In genomic region chr11:33256808-33257159, GRCh38 we compare ENCODE assay signal across 8 cellular contexts. TPM values are rescaled to one million over a fixed set of nuclear protein-coding genes. Genes with fewer than 3 reads are reported as not detected.
DNase-seq lines count a peak whose midpoint lies in the region; ATAC-seq and TF ChIP-seq lines count a peak whose summit lies in the region.

No MANE protein-coding gene starts in this region.

- no peaks in the 10 kb centered on the region; the same call in 1 of the 2 replicates for H3K9me3 ChIP-seq in PC-9 (ENCODE audit: insufficient read depth, low read depth)
- no peaks in the 10 kb centered on the region for H3K9me3 ChIP-seq in esophagus muscularis mucosa
- H3K9me3 ChIP-seq in psoas muscle: no peaks in the 10 kb centered on the region

- no peaks in the 10 kb centered on the region for H3K9me2 ChIP-seq in PC-9 (ENCODE audit: insufficient read depth)

- no peak for TF ChIP-seq CTCF in PC-9 (conservative IDR thresholded peaks at IDR 0.05)
- TF ChIP-seq CTCF in esophagus muscularis mucosa (IDR thresholded peaks at IDR 0.05): no peak
- TF ChIP-seq CTCF in psoas muscle (IDR thresholded peaks at IDR 0.05): no peak

- no peak for DNase-seq in PC-9
- DNase-seq in esophagus muscularis mucosa (ENCODE audit: extremely low spot score): no peak
- DNase-seq in psoas muscle: no peak
- DNase-seq in T1000 (lab: John Stamatoyannopoulos, UW): no peak
- no peak for DNase-seq in ecto neural progenitor cell (ENCODE audit: low spot score)

- H3F3A ChIP-seq in PC-9 (ENCODE audit: insufficient read depth, low read depth): peaks cover 15% of the 10 kb centered on the region

- CTCF ChIA-PET in PC-9 (lab: Charles Lee): no interaction called here

- no peak for TF ChIP-seq EP300 in esophagus muscularis mucosa (IDR thresholded peaks at IDR 0.05)

- WGBS in esophagus muscularis mucosa: 2% methylated on average over 11 of the region's 16 CpGs
- 2 to 4% (median 2%) methylated on average over 16 of the region's 16 CpGs for WGBS in psoas muscle, 3 donors

- H2AFZ ChIP-seq in PC-9: peak overlapping the region; percentile 95

- peak overlapping the region; percentile 70 for H3K4me3 ChIP-seq in GM08714 (ENCODE audit: low read length)
- H3K4me3 ChIP-seq in PC-9: peak overlapping the region; percentile 64
- H3K4me3 ChIP-seq in esophagus muscularis mucosa: peak overlapping the region; percentile 81 to 99 (median 90)
- H3K4me3 ChIP-seq in psoas muscle: peak overlapping the region; percentile 95

- ATAC-seq in psoas muscle (no peak), HG03439 (IDR thresholded peaks at IDR 0.05; ENCODE audit: unreplicated experiment) (no peak), HG03280 (IDR thresholded peaks at IDR 0.05; ENCODE audit: unreplicated experiment) (no peak)

- POLR2A ChIA-PET in PC-9 (lab: Charles Lee; ENCODE audit: unreplicated experiment): no interaction called here

- peaks cover 29% of the 10 kb centered on the region for H4K20me1 ChIP-seq in PC-9 (ENCODE audit: insufficient read depth)

- peaks cover 43% of the 10 kb centered on the region for H3K79me2 ChIP-seq in PC-9 (ENCODE audit: low read depth)

- no peak for TF ChIP-seq POLR2A in esophagus muscularis mucosa (IDR thresholded peaks at IDR 0.05; ENCODE audit: low read depth)

- H3K36me3 ChIP-seq in PC-9 (ENCODE audit: low read depth) (no peaks in the 10 kb centered on the region), esophagus muscularis mucosa (no peaks in the 10 kb centered on the region), psoas muscle (ENCODE audit: insufficient read depth in 1 of 2, low read depth in 1 of 2) (no peaks in the 10 kb centered on the region)

- H3K4me2 ChIP-seq in PC-9: peak overlapping the region; percentile 92

- H3K4me1 ChIP-seq in PC-9 (replicated peaks; ENCODE audit: insufficient read depth) (peaks cover 28% of the 10 kb centered on the region), esophagus muscularis mucosa (peaks cover 15 to 34% (median 32%) of the 10 kb centered on the region in 4 donors), psoas muscle (peaks cover 27% of the 10 kb centered on the region)

- H3K27me3 ChIP-seq in PC-9 (ENCODE audit: insufficient read depth, low read depth) (no peaks in the 10 kb centered on the region), esophagus muscularis mucosa (no peaks in the 10 kb centered on the region), psoas muscle (ENCODE audit: insufficient read depth in 3 of 3, low read length in 2 of 3) (no peaks in the 10 kb centered on the region)

- intact Hi-C loops in PC-9 (cut with micrococcal nuclease; ENCODE audit: unreplicated experiment): loop anchor here (5.0 to 10.0 kb wide), 2 partner anchors 436 to 478 kb away; partner anchors contain the start of gene CD59
- intact Hi-C loops in esophagus muscularis mucosa (cut with DNase I): loop anchor here (2.0 to 5.0 kb wide), 2 partner anchors 76 to 90 kb away; no protein-coding TSS in a partner anchor
- intact Hi-C loops in psoas muscle (cut with DNase I): loop anchor here (5.0 kb wide), 2 partner anchors 71 to 94 kb away; partner anchors contain the start of gene CSTF3 (in 2 of the 2)

- BruUV-seq in PC-9 (replicated peaks; lab: Mats Ljungman, UMichigan): TSS peak; percentile 90

- H3K27ac ChIP-seq in PC-9: peak overlapping the region; percentile 59
- H3K27ac ChIP-seq in esophagus muscularis mucosa (replicated peaks in 1 of 4): peak overlapping the region; percentile 96 to 100 (median 100)
- peak overlapping the region; percentile 100 for H3K27ac ChIP-seq in psoas muscle

RNA-seq across cellular contexts. Expression of gene HIPK3, which starts 0.4 kb away (rescaled TPM):
- total RNA-seq in PC-9 (2021): 62.1 and 64.8 TPM in 2 replicates
- 100 to 1,000 TPM; 244 to 362 (median 344) TPM for total RNA-seq in esophagus muscularis mucosa
- total RNA-seq in psoas muscle: 100 to 1,000 TPM; 119 to 155 (median 134) TPM
- 10 to 100 TPM in 2 of 3 donors, 1 to 10 TPM in 1; 7.8 to 64.2 (median 25.5) TPM for polyA plus RNA-seq in psoas muscle
